Comparison of ENCODE assay signal across 8 cellular contexts in the genomic region with DNA sequence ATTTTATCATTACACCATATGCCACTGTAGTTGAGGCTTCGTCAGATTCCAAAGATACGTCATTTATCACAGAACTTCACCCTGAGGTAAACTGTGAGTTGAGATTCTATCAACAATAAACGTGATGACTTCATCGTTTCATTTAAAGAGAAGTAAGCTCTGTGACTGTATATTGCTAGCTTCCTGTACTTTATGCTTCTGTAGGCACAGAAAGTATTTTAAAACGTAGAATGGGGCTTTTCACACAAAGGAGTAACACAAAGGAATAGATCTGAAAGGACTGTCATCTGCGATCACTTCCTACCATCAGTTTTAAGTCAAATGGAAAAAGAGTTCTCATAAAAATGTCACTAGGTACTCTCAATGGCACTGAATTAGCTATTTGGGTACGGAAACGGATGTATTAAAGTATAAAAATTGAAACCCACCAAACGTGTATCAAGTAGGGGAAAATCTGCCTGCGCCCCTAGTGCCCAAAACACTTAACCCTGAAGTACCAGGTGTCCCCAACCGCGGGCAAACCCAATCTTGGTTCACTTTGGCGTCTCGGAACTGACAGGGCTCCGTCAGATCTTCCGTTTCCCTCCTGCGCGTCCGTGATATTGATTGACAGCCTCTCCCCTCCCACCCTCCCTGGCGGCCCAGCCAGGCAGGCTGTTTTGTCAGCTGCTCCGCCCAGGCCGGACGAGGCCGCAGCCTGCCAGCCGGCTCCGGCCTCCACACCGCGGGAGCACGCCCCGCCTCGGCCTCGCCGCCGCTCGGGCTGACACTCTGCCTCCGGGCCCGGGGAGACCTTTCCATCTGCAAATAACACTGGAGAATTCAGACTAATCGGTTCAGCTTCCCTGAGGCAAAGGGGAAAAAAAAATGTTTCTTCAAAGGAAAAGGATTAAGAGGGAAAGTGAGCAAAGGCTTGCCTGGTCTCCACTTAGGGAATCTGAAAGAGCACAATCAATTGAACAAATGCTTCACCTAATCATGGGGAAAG.
DNase-seq lines count a peak whose midpoint lies in the region; ATAC-seq, FAIRE-seq and TF ChIP-seq lines count a peak whose summit lies in the region.

No MANE protein-coding gene starts in this region.

- peak overlapping the region; percentile 72 for H3K4me3 Mint-ChIP-seq in astrocyte (ENCODE audit: unreplicated experiment)

- H3K4me2 ChIP-seq in astrocyte (ENCODE audit: low read length): peak overlapping the region; percentile 79

- H3K27ac ChIP-seq in astrocyte (ENCODE audit: low read depth, low read length): peak overlapping the region; percentile 35

- no peak for TF ChIP-seq RAD21 in Ishikawa (IDR thresholded peaks at IDR 0.05; ENCODE audit: low read depth)

- ATAC-seq in GM21737 (IDR thresholded peaks at IDR 0.05; ENCODE audit: unreplicated experiment): peak; percentile 100
- peak; percentile 98 for ATAC-seq in SK-N-SH treated with all-trans-retinoic acid at 6 μM for 48 hours

- peak overlapping the region; percentile 75 for H3K9ac ChIP-seq in astrocyte (ENCODE audit: low read length)

- no peaks in the 10 kb centered on the region for H3K27me3 Mint-ChIP-seq in astrocyte (ENCODE audit: low read depth, unreplicated experiment)

- peak; percentile 28 for TF ChIP-seq CTCF in astrocyte (IDR thresholded peaks at IDR 0.05; ENCODE audit: insufficient read depth, low read depth, low read length)

- no peaks in the 10 kb centered on the region for H3K9me3 Mint-ChIP-seq in astrocyte (ENCODE audit: unreplicated experiment)

- no peak for TF ChIP-seq EP300 in Ishikawa (IDR thresholded peaks at IDR 0.05; ENCODE audit: borderline replicate concordance)

- H2AFZ ChIP-seq in astrocyte (ENCODE audit: low read depth, low read length): peak overlapping the region; percentile 65

- no peaks in the 10 kb centered on the region for H3K36me3 Mint-ChIP-seq in astrocyte (ENCODE audit: low read depth, unreplicated experiment)

- no peaks in the 10 kb centered on the region for H3K9me3 ChIP-seq in astrocyte (ENCODE audit: insufficient read depth, low read depth, low read length)

- peak; percentile 91 for DNase-seq in GM03348 (ENCODE audit: low spot score)
- peak; percentile 45 for DNase-seq in astrocyte (ENCODE audit: low read depth)
- DNase-seq in hypothalamus (lab: John Stamatoyannopoulos, UW): peak in 45 of 51 donors; percentile 3 to 61 (median 23)
- DNase-seq in retina: peak; percentile 85
- no peak for DNase-seq in T1000 (lab: John Stamatoyannopoulos, UW)

- H3K27ac Mint-ChIP-seq in astrocyte (ENCODE audit: unreplicated experiment): peak overlapping the region; percentile 79

- H3K79me2 ChIP-seq in astrocyte (ENCODE audit: insufficient read depth, low read length): no peaks in the 10 kb centered on the region

- H3K27me3 ChIP-seq in astrocyte (ENCODE audit: insufficient read depth, low read length): no peaks in the 10 kb centered on the region

- peak overlapping the region; percentile 59 for H3K4me3 ChIP-seq in astrocyte (ENCODE audit: insufficient read depth, low read depth, low read length)

- H4K20me1 ChIP-seq in astrocyte (ENCODE audit: insufficient read depth, low read length): no peaks in the 10 kb centered on the region

- FAIRE-seq in astrocyte (lab: Jason Lieb, UNC): peak; percentile 29

- no peaks in the 10 kb centered on the region for H3K36me3 ChIP-seq in astrocyte (ENCODE audit: insufficient read depth, low read length)

- peaks cover 19% of the 10 kb centered on the region for H3K4me1 Mint-ChIP-seq in astrocyte (ENCODE audit: low read depth, unreplicated experiment)

- peaks cover 10% of the 10 kb centered on the region for H3K4me1 ChIP-seq in astrocyte (ENCODE audit: insufficient read depth, low read length)

TF ChIP-seq in Ishikawa, 13 proteins besides CTCF, POLR2A, EP300 and RAD21:
- TF ChIP-seq REST (IDR thresholded peaks at IDR 0.05; ENCODE audit: low read depth): no peak
- peak; percentile 37; the same call in 1 of the 2 replicates for TF ChIP-seq MAX (IDR thresholded peaks at IDR 0.05)
- TF ChIP-seq FOXM1 (IDR thresholded peaks at IDR 0.05; ENCODE audit: borderline replicate concordance, low read depth): no peak
TF ChIP-seq in Ishikawa: peak in this region for 1.

TF ChIP-seq in SK-N-SH treated with all-trans-retinoic acid at 6 μM for 48 hours, 23 proteins besides CTCF, POLR2A, EP300 and RAD21:
- no peak for TF ChIP-seq TOX (CRISPR knock-in tag; IDR thresholded peaks at IDR 0.05; ENCODE audit: borderline replicate concordance)
- TF ChIP-seq ZC3H10 (CRISPR knock-in tag; IDR thresholded peaks at IDR 0.05): no peak
- TF ChIP-seq ZNF70 (CRISPR knock-in tag; IDR thresholded peaks at IDR 0.05): no peak
- TF ChIP-seq ZNF8 (CRISPR knock-in tag; IDR thresholded peaks at IDR 0.05): no peak
- no peak for TF ChIP-seq GLIS3 (CRISPR knock-in tag; IDR thresholded peaks at IDR 0.05)
- TF ChIP-seq ZFP3 (CRISPR knock-in tag; IDR thresholded peaks at IDR 0.05): no peak
- no peak for TF ChIP-seq BACH2 (CRISPR knock-in tag; IDR thresholded peaks at IDR 0.05; ENCODE audit: borderline replicate concordance)
